Comparison of ENCODE assay signal across 24 cellular contexts in the genomic region with DNA sequence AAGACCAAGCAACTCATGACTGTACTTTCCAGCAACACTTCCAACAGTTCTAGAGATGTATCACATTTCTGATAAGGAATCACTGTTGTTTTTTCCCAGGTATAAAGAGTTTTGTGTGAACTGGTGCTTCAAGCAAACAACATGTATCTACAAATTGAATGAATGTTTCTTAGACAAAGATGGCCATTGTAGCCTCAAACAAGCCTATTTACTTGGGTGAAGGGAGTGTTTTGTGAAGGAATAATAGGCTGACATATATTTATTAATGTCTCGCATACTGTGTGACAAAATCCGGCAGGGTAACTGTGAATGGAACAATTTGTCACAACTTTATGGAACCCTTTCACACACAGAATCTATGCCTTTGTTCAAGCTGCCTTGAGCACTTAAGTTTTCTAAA. TPM values are rescaled to one million over a fixed set of nuclear protein-coding genes. Genes with fewer than 3 reads are reported as not detected.
DNase-seq lines count a peak whose midpoint lies in the region; FAIRE-seq and TF ChIP-seq lines count a peak whose summit lies in the region.
"Had no signal": no experiment of that assay in that cellular context is flagged by ENCODE, and none has a peak within 500 bp of the region (broad histone marks: within the 10 kb centered on the region; RNA-seq: fewer than 3 reads in every experiment).

No MANE protein-coding gene starts in this region.

- no peak overlapping the region for H3K4me3 ChIP-seq in mesenchymal stem cell (ENCODE audit: insufficient read depth in 1 of 2, low read depth in 1 of 2, low read length in 2 of 2)
- no peak overlapping the region for H3K4me3 ChIP-seq in testis
- H3K4me3 ChIP-seq: BLaER1 treated with 17β-estradiol and CSF1 and Interleukin-3, amounts not matched to agents 10 nM and 100 nM; GM23338; HAP-1 had no signal

- peaks cover 9% of the 10 kb centered on the region for H3K4me1 Mint-ChIP-seq in mesothelial cell of epicardium
- H3K4me1 Mint-ChIP-seq: CD4-positive, alpha-beta memory T cell had no signal

- no peaks in the 10 kb centered on the region for H3K36me3 Mint-ChIP-seq in mesothelial cell of epicardium
- H3K36me3 Mint-ChIP-seq: CD14-positive monocyte; CD4-positive, alpha-beta memory T cell had no signal

- peaks cover 4% of the 10 kb centered on the region for H3K4me1 ChIP-seq in mesenchymal stem cell (ENCODE audit: control insufficient read depth, insufficient read depth, low read depth, low read length)
- no peaks in the 10 kb centered on the region for H3K4me1 ChIP-seq in testis
- H3K4me1 ChIP-seq: BE2C had no signal

- H3K27me3 ChIP-seq in mesenchymal stem cell (ENCODE audit: control insufficient read depth in 1 of 2, insufficient read depth in 1 of 2, low read length in 2 of 2) (no peaks in the 10 kb centered on the region), testis (no peaks in the 10 kb centered on the region)
- H3K27me3 ChIP-seq: BLaER1 treated with 17β-estradiol and CSF1 and Interleukin-3, amounts not matched to agents 10 nM and 100 nM had no signal

- H3K27ac ChIP-seq in mesenchymal stem cell (ENCODE audit: low read length, poor library complexity, severe bottlenecking) (no peak overlapping the region), testis (no peak overlapping the region)
- H3K27ac ChIP-seq: 22Rv1; BLaER1 treated with 17β-estradiol and CSF1 and Interleukin-3, amounts not matched to agents 10 nM and 100 nM had no signal

- H3K9me3 ChIP-seq in mesenchymal stem cell (ENCODE audit: control insufficient read depth, low read length) (no peaks in the 10 kb centered on the region), testis (no peaks in the 10 kb centered on the region)
- H3K9me3 ChIP-seq: BE2C; BLaER1 treated with 17β-estradiol and CSF1 and Interleukin-3, amounts not matched to agents 10 nM and 100 nM; HAP-1 had no signal

- no peak overlapping the region for H2BK120ac ChIP-seq in mesenchymal stem cell (ENCODE audit: low read depth, low read length)

- WGBS in mesenchymal stem cell = 92% methylated on average over 2 of the region's 2 CpGs
- WGBS in testis, 2 donors = 26 to 79% methylated on average over 2 of the region's 2 CpGs

- no peak overlapping the region for H3K4me3 Mint-ChIP-seq in mesothelial cell of epicardium
- H3K4me3 Mint-ChIP-seq: CD14-positive monocyte; CD4-positive, alpha-beta memory T cell; GM23338; HFFc6 had no signal

- no peaks in the 10 kb centered on the region for H3K79me1 ChIP-seq in mesenchymal stem cell (replicated peaks; ENCODE audit: low read length, poor library complexity, severe bottlenecking)

- H3K9me3 Mint-ChIP-seq in mesothelial cell of epicardium = no peaks in the 10 kb centered on the region
- H3K9me3 Mint-ChIP-seq: CD14-positive monocyte; CD4-positive, alpha-beta memory T cell; GM23338; HFFc6 had no signal

- TF ChIP-seq POLR2A in H54 (IDR thresholded peaks at IDR 0.05; ENCODE audit: low read depth, low read length) = no peak
- TF ChIP-seq POLR2A in testis (IDR thresholded peaks at IDR 0.05) = no peak

- H2BK5ac ChIP-seq in mesenchymal stem cell (ENCODE audit: low read depth, low read length, poor library complexity, severe bottlenecking) = no peak overlapping the region

- H2AK5ac ChIP-seq in mesenchymal stem cell (ENCODE audit: low read length, severe bottlenecking) = peak overlapping the region; percentile 54

- FAIRE-seq in H54 (lab: Jason Lieb, UNC) = peak; percentile 58
- FAIRE-seq: GM12891, GM18507 had no signal

- no peak overlapping the region for H3K18ac ChIP-seq in mesenchymal stem cell (ENCODE audit: low read depth in 1 of 2, low read length in 2 of 2)

- no peak overlapping the region for H3K23ac ChIP-seq in mesenchymal stem cell (ENCODE audit: low read length in 2 of 2)

- no peak overlapping the region for H4K91ac ChIP-seq in mesenchymal stem cell (ENCODE audit: low read length)

- no peaks in the 10 kb centered on the region for H3K27me3 Mint-ChIP-seq in mesothelial cell of epicardium (ENCODE audit: low read depth)
- H3K27me3 Mint-ChIP-seq: CD4-positive, alpha-beta memory T cell had no signal

- H3K4me2 ChIP-seq in mesenchymal stem cell (ENCODE audit: low read length, poor library complexity, severe bottlenecking) = no peak overlapping the region
- H3K4me2 ChIP-seq: BLaER1 treated with 17β-estradiol and CSF1 and Interleukin-3, amounts not matched to agents 10 nM and 100 nM; GM23338 had no signal

- DNase-seq in H54 (ENCODE audit: insufficient read length, low spot score) (no peak), SK-MEL-5 (ENCODE audit: low read depth, low spot score) (peak; percentile 89), mesenchymal stem cell (no peak), testis (no peak), NCI-H2107 (lab: John Stamatoyannopoulos, UW) (no peak), mesothelial cell of epicardium (ENCODE audit: low spot score in 2 of 2, unreplicated experiment in 2 of 2) (no peak)
- DNase-seq: ACHN; AML-193; BE2C; Calu3; CD4-positive, alpha-beta memory T cell; COR-L47; DMS53; DMS79 treated with DMSO at 0.1 percent for 48 hours; GF-D8; HFFc6 had no signal

- no peak for TF ChIP-seq CTCF in testis (IDR thresholded peaks at IDR 0.05)
- TF ChIP-seq CTCF in mesothelial cell of epicardium (IDR thresholded peaks at IDR 0.05; ENCODE audit: unreplicated experiment) = no peak

- H3K36me3 ChIP-seq in mesenchymal stem cell (ENCODE audit: control insufficient read depth in 1 of 2, insufficient read depth in 2 of 2, low read depth in 1 of 2, low read length in 2 of 2) (no peaks in the 10 kb centered on the region), testis (ENCODE audit: low read depth, missing control alignments) (no peaks in the 10 kb centered on the region)
- H3K36me3 ChIP-seq: BE2C; BLaER1 treated with 17β-estradiol and CSF1 and Interleukin-3, amounts not matched to agents 10 nM and 100 nM; HAP-1 had no signal

- H3K14ac ChIP-seq in mesenchymal stem cell (ENCODE audit: low read length in 2 of 2) = no peak overlapping the region

- H3K27ac Mint-ChIP-seq in mesothelial cell of epicardium = no peak overlapping the region
- H3K27ac Mint-ChIP-seq: CD14-positive monocyte; CD4-positive, alpha-beta memory T cell; GM23338; HFFc6 had no signal

- no peak overlapping the region for H2BK12ac ChIP-seq in mesenchymal stem cell (ENCODE audit: low read length in 2 of 2)

- H3K9ac ChIP-seq in mesenchymal stem cell (ENCODE audit: low read length) = no peak overlapping the region
- H3K9ac ChIP-seq: BLaER1 treated with 17β-estradiol and CSF1 and Interleukin-3, amounts not matched to agents 10 nM and 100 nM had no signal

- H2AFZ ChIP-seq in mesenchymal stem cell (ENCODE audit: low read depth, low read length) = no peak overlapping the region
- H2AFZ ChIP-seq: GM23338 had no signal

- no peak overlapping the region for H3K4ac ChIP-seq in mesenchymal stem cell (ENCODE audit: low read depth in 1 of 2, low read length in 2 of 2)

- in situ Hi-C loops in SK-MEL-5 (cut with HindIII; ENCODE audit: low pct_unique_long_range_greater_than_20kb, low sequenced_read_pairs) = no loop called here

- no peak overlapping the region for H4K8ac ChIP-seq in mesenchymal stem cell (ENCODE audit: low read length)

- no peak overlapping the region for H2BK15ac ChIP-seq in mesenchymal stem cell (ENCODE audit: low read depth, poor library complexity, severe bottlenecking)

- intact Hi-C loops in testis (cut with DNase I; ENCODE audit: low total_unique reads) = no loop called here

RNA-seq across cellular contexts. Expression of a gene that starts 24.8 kb away (rescaled TPM):
- total RNA-seq in SK-MEL-5 (2014; rRNA removed; shearing (Covaris generic)) = 221 and 253 TPM in 2 replicates
- polyA plus RNA-seq in SK-MEL-5 (2015; cell fraction: cytosol; rRNA removed) = 282 and 344 TPM in 2 replicates
- polyA plus RNA-seq in SK-MEL-5 (2015; cell fraction: nucleus; rRNA removed) = 546 and 630 TPM in 2 replicates
- polyA plus RNA-seq in mesenchymal stem cell (2013, experiment 1 of 2) = 87.8 TPM
- polyA plus RNA-seq in mesenchymal stem cell (2013, experiment 2 of 2) = 86.6 TPM
- 10 to 100 TPM; 12.9 to 56.2 TPM for total RNA-seq in testis
- polyA plus RNA-seq in testis (ENCODE audit: insufficient read depth, low read depth, low replicate concordance) = 29.7 TPM
- 58.1 to 64.0 TPM (median 63.6 TPM) in 3 replicates for total RNA-seq in mesothelial cell of epicardium
- total RNA-seq: G401 had no signal
- polyA plus RNA-seq: CD4-positive, alpha-beta memory T cell had no signal
